Comparison of ENCODE assay signal across 8 cellular contexts in genomic region chr18:67199993-67200617, GRCh38.
DNase-seq lines count a peak whose midpoint lies in the region; ATAC-seq, FAIRE-seq and TF ChIP-seq lines count a peak whose summit lies in the region.

No MANE protein-coding gene starts in this region.

- H3K9ac ChIP-seq in endothelial cell of umbilical vein (replicated peaks; ENCODE audit: extremely low read depth, insufficient read depth, low read length) = no peak overlapping the region

- no peaks in the 10 kb centered on the region for H3F3A ChIP-seq in GM23338 (replicated peaks; ENCODE audit: low read depth)

- H3K27ac ChIP-seq in GM23338 (ENCODE audit: low read depth) = no peak overlapping the region
- H3K27ac ChIP-seq in endothelial cell of umbilical vein (ENCODE audit: insufficient read depth, low read depth, low read length) = no peak overlapping the region

- intact Hi-C loops in endothelial cell of umbilical vein (cut with micrococcal nuclease) = loop anchor here (1.0 to 2.0 kb wide), 3 partner anchors 96 to 1261 kb away; no protein-coding TSS in a partner anchor

- H3K4me1 Mint-ChIP-seq in activated T-cell treated with anti-CD3 and anti-CD28 coated beads, Interleukin-2, amount 50 U/mL, for 4 hours (ENCODE audit: low read depth) = peaks cover under 1% of the 10 kb centered on the region
- no peaks in the 10 kb centered on the region; the same call in 2 of the 3 replicates for H3K4me1 Mint-ChIP-seq in GM23338
- no peaks in the 10 kb centered on the region for H3K4me1 Mint-ChIP-seq in nephron

- no peak overlapping the region for H3K4me2 ChIP-seq in GM23338
- no peak overlapping the region for H3K4me2 ChIP-seq in endothelial cell of umbilical vein (ENCODE audit: insufficient read depth, low read length)

- H2AFZ ChIP-seq in GM23338 (no peak overlapping the region), endothelial cell of umbilical vein (ENCODE audit: low read depth, low read length) (no peak overlapping the region)

- no peaks in the 10 kb centered on the region for H3K9me3 ChIP-seq in endothelial cell of umbilical vein (replicated peaks; ENCODE audit: control insufficient read depth, insufficient read depth, low read length)

- peak; percentile 82 for FAIRE-seq in endothelial cell of umbilical vein (lab: Jason Lieb, UNC)

- peaks cover 5% of the 10 kb centered on the region for H3K27me3 Mint-ChIP-seq in activated T-cell treated with anti-CD3 and anti-CD28 coated beads, Interleukin-2, amount 50 U/mL, for 4 hours (ENCODE audit: low read depth)
- H3K27me3 Mint-ChIP-seq in GM23338 (ENCODE audit: insufficient read depth, low read depth, poor library complexity) (peaks cover 3% of the 10 kb centered on the region), nephron (ENCODE audit: low read depth) (no peaks in the 10 kb centered on the region)

- no peaks in the 10 kb centered on the region for H3K9me3 Mint-ChIP-seq in activated T-cell treated with anti-CD3 and anti-CD28 coated beads, Interleukin-2, amount 50 U/mL, for 4 hours
- H3K9me3 Mint-ChIP-seq in GM23338 (no peaks in the 10 kb centered on the region), nephron (no peaks in the 10 kb centered on the region)

- H4K20me1 ChIP-seq in GM23338 (replicated peaks; ENCODE audit: insufficient read depth) = no peaks in the 10 kb centered on the region
- no peaks in the 10 kb centered on the region for H4K20me1 ChIP-seq in endothelial cell of umbilical vein (replicated peaks; ENCODE audit: control insufficient read depth, extremely low read depth, insufficient read depth, low read length)

- H3K9me2 ChIP-seq in GM23338 (ENCODE audit: insufficient read depth) = no peaks in the 10 kb centered on the region

- no peak for TF ChIP-seq POLR2A in endothelial cell of umbilical vein (IDR thresholded peaks at IDR 0.05; ENCODE audit: low read depth, low read length)

- DNase-seq in activated T-cell treated with anti-CD3 and anti-CD28 coated beads, Interleukin-2, amount 50 U/mL, for 4 hours = no peak
- DNase-seq in activated T-cell treated with anti-CD3 and anti-CD28 coated beads, Interleukin-2, amount 50 U/mL, for 48 hours = no peak
- DNase-seq in GM23338 (ENCODE audit: low spot score) (peak; percentile 69), KG1 (lab: John Stamatoyannopoulos, UW) (peak; percentile 33), OCI-M2 (lab: John Stamatoyannopoulos, UW; ENCODE audit: unreplicated experiment) (peak; percentile 3), endothelial cell of umbilical vein (ENCODE audit: low read depth, low spot score) (peak; percentile 72), D341Med (ENCODE audit: low spot score) (no peak)

- dilution Hi-C loops in endothelial cell of umbilical vein (cut with MboI; ENCODE audit: extremely low pct_ligation_motif_present, low sequenced_read_pairs) = no loop called here

- POLR2A ChIA-PET in endothelial cell of umbilical vein (lab: Charles Lee) = no interaction called here

- no peaks in the 10 kb centered on the region for H3K27me3 ChIP-seq in GM23338 (ENCODE audit: insufficient read depth)
- no peaks in the 10 kb centered on the region for H3K27me3 ChIP-seq in endothelial cell of umbilical vein (ENCODE audit: control insufficient read depth in 2 of 2, insufficient read depth in 2 of 2, low read length in 2 of 2)

- peak; percentile 63 to 72 for TF ChIP-seq CTCF in GM23338 (conservative IDR thresholded peaks at IDR 0.05; ENCODE audit: low read depth in 2 of 2)
- peak; percentile 32 to 34 for TF ChIP-seq CTCF in endothelial cell of umbilical vein (IDR thresholded peaks at IDR 0.05; ENCODE audit: extremely low read depth in 1 of 2, insufficient read depth in 1 of 2, low read depth in 1 of 2, low read length in 2 of 2)
- peak; percentile 68 to 81 (median 69) for TF ChIP-seq CTCF in nephron (IDR thresholded peaks at IDR 0.05; ENCODE audit: unreplicated experiment in 3 of 3)

- peak overlapping the region; percentile 21; the same call in 1 of the 2 replicates for H3K27ac Mint-ChIP-seq in GM23338
- no peak overlapping the region for H3K27ac Mint-ChIP-seq in nephron

- CTCF ChIA-PET in endothelial cell of umbilical vein (lab: Charles Lee) = interaction anchor here (1.0 to 5.2 kb wide), 7 partner anchors 12 to 640 kb away, joined by 3 to 118 read pairs (median 5); no protein-coding TSS in a partner anchor

- H3K79me2 ChIP-seq in GM23338 (replicated peaks; ENCODE audit: insufficient read depth) (no peaks in the 10 kb centered on the region), endothelial cell of umbilical vein (ENCODE audit: control insufficient read depth, insufficient read depth, low read length) (no peaks in the 10 kb centered on the region)

- H3K36me3 ChIP-seq in GM23338 (ENCODE audit: insufficient read depth) = no peaks in the 10 kb centered on the region
- no peaks in the 10 kb centered on the region for H3K36me3 ChIP-seq in endothelial cell of umbilical vein (ENCODE audit: control insufficient read depth in 2 of 2, extremely low read depth in 1 of 2, insufficient read depth in 2 of 2, low read length in 2 of 2)

- no peak overlapping the region for H3K4me3 Mint-ChIP-seq in activated T-cell treated with anti-CD3 and anti-CD28 coated beads, Interleukin-2, amount 50 U/mL, for 4 hours
- H3K4me3 Mint-ChIP-seq in GM23338 = no peak overlapping the region
- no peak overlapping the region for H3K4me3 Mint-ChIP-seq in nephron

- H3K4me3 ChIP-seq in GM23338 (no peak overlapping the region), endothelial cell of umbilical vein (replicated peaks in 1 of 3; ENCODE audit: insufficient read depth in 1 of 3, low read depth in 1 of 3, low read length in 3 of 3) (no peak overlapping the region)

- no TSS peak for BruUV-seq in endothelial cell of umbilical vein (replicated peaks; lab: Mats Ljungman, UMichigan)

- H3K4me1 ChIP-seq in GM23338 (ENCODE audit: insufficient read depth) = no peaks in the 10 kb centered on the region
- no peaks in the 10 kb centered on the region for H3K4me1 ChIP-seq in endothelial cell of umbilical vein (ENCODE audit: control insufficient read depth, extremely low read depth, insufficient read depth, low read length)

- no peaks in the 10 kb centered on the region for H3K9me1 ChIP-seq in endothelial cell of umbilical vein (replicated peaks; ENCODE audit: control insufficient read depth, extremely low read depth, insufficient read depth, low read length)

- H3K36me3 Mint-ChIP-seq in activated T-cell treated with anti-CD3 and anti-CD28 coated beads, Interleukin-2, amount 50 U/mL, for 4 hours (ENCODE audit: insufficient read depth) = no peaks in the 10 kb centered on the region
- H3K36me3 Mint-ChIP-seq in GM23338 (ENCODE audit: low read depth) = no peaks in the 10 kb centered on the region
- no peaks in the 10 kb centered on the region for H3K36me3 Mint-ChIP-seq in nephron (ENCODE audit: low read depth)

- ATAC-seq in activated T-cell treated with anti-CD3 and anti-CD28 coated beads, Interleukin-2, amount 50 U/mL, for 4 hours = peak; percentile 40 to 63
- peak; percentile 82 for ATAC-seq in GM23338

TF ChIP-seq in GM23338, 12 proteins besides CTCF, POLR2A, EP300 and RAD21 (continues in another document):
- no peak for TF ChIP-seq STAT1 (IDR thresholded peaks at IDR 0.05; ENCODE audit: unreplicated experiment)
- TF ChIP-seq EZH2 (IDR thresholded peaks at IDR 0.05; ENCODE audit: low read depth, unreplicated experiment) = no peak
- TF ChIP-seq NANOG (IDR thresholded peaks at IDR 0.05; ENCODE audit: borderline replicate concordance) = no peak
- no peak for TF ChIP-seq ZNF114 (CRISPR knock-in tag; IDR thresholded peaks at IDR 0.05)
- no peak for TF ChIP-seq JUNB (IDR thresholded peaks at IDR 0.05; ENCODE audit: unreplicated experiment)

TF ChIP-seq in endothelial cell of umbilical vein, 7 proteins besides CTCF, POLR2A, EP300 and RAD21:
- TF ChIP-seq MAX (IDR thresholded peaks at IDR 0.05; ENCODE audit: insufficient read depth, insufficient read length) (no peak), JUN (IDR thresholded peaks at IDR 0.05; ENCODE audit: borderline replicate concordance, insufficient read depth, insufficient read length, low read depth) (no peak), POLR2AphosphoS5 (IDR thresholded peaks at IDR 0.05; ENCODE audit: insufficient read depth, low read depth, low read length) (no peak), EZH2 (IDR thresholded peaks at IDR 0.05; ENCODE audit: borderline replicate concordance, low read depth, low read length, severe bottlenecking) (no peak), MYC (IDR thresholded peaks at IDR 0.05; ENCODE audit: low read depth, low read length) (no peak), FOS (IDR thresholded peaks at IDR 0.05; ENCODE audit: borderline replicate concordance, insufficient read depth, low read length) (no peak)
TF ChIP-seq in endothelial cell of umbilical vein: peak in this region for 0.

Comparison
In these comparisons a context has a peak if more than half of its experiments do, and no peak if none do; other contexts are left out.
1. DNase-seq: peak in GM23338 (single experiment), KG1 (single experiment), OCI-M2 (single experiment) and endothelial cell of umbilical vein (single experiment); none in activated T-cell treated with anti-CD3 and anti-CD28 coated beads, Interleukin-2, amount 50 U/mL, for 4 hours (single experiment), activated T-cell treated with anti-CD3 and anti-CD28 coated beads, Interleukin-2, amount 50 U/mL, for 48 hours (0 of 2) and D341Med (single experiment).
2. Peak in every context shown above with its lines, with median percentiles within 50 percentile points of each other: CTCF ChIP-seq.